21 cellular contexts compared by ENCODE assay signal in genomic region chr11:7515544-7515943, GRCh38. TPM values are rescaled to one million over a fixed set of nuclear protein-coding genes. Genes with fewer than 3 reads are reported as not detected.
DNase-seq lines count a peak whose midpoint lies in the region; ATAC-seq, FAIRE-seq and TF ChIP-seq lines count a peak whose summit lies in the region.
"Had no signal": no experiment of that assay in that cellular context is flagged by ENCODE, and none has a peak within 500 bp of the region (broad histone marks: within the 10 kb centered on the region; RNA-seq: fewer than 3 reads in every experiment).

No MANE protein-coding gene starts in this region.

- peak overlapping the region; percentile 3 for H3K27ac ChIP-seq in HepG2 (ENCODE audit: extremely low read length, insufficient read depth, low read length)
- no peak overlapping the region for H3K27ac ChIP-seq in uterus
- no peak overlapping the region for H3K27ac ChIP-seq in ovary
- H3K27ac ChIP-seq: right atrium auricular region, SK-N-MC had no signal

- ATAC-seq in activated T-cell treated with anti-CD3 and anti-CD28 coated beads, Interleukin-2, amount 50 U/mL, for 4 hours, result no peak
- ATAC-seq in activated B cell treated with CpG ODN at 0.5 μM for 24 hours (ENCODE audit: low read depth), result no peak
- ATAC-seq in HepG2, result no peak
- no peak for ATAC-seq in stimulated activated naive B cell treated with anti-CD40 and anti-IgM and Interleukin-4, amounts not matched to agents 10 μg/mL and 1 μg/mL and 100 μg/mL, for 72 hours (replicated peaks)
- ATAC-seq in GM18511 (IDR thresholded peaks at IDR 0.05; ENCODE audit: unreplicated experiment), result no peak
- ATAC-seq: activated CD8-positive, alpha-beta memory T cell treated with anti-CD3 and anti-CD28 coated beads, Interleukin-2, amount 10 ng/mL, durations not matched to agents 7 days and 5 days; esophagus mucosa had no signal

- H3K4me3 Mint-ChIP-seq in activated T-cell treated with anti-CD3 and anti-CD28 coated beads, Interleukin-2, amount 50 U/mL, for 24 hours, result peak overlapping the region; percentile 2
- no peak overlapping the region for H3K4me3 Mint-ChIP-seq in activated T-cell treated with anti-CD3 and anti-CD28 coated beads, Interleukin-2, amount 50 U/mL, for 4 hours
- peak overlapping the region; percentile 92 for H3K4me3 Mint-ChIP-seq in activated B cell treated with CpG ODN at 0.5 μM for 24 hours
- H3K4me3 Mint-ChIP-seq in stimulated activated naive B cell treated with anti-CD40 and anti-IgM and Interleukin-4, amounts not matched to agents 10 μg/mL and 1 μg/mL and 100 μg/mL, for 72 hours, result peak overlapping the region; percentile 60 to 68

- TF ChIP-seq POLR2A in HepG2 (IDR thresholded peaks at IDR 0.05; ENCODE audit: insufficient read depth in 1 of 2, low read depth in 2 of 2, low read length in 2 of 2) (no peak), uterus (IDR thresholded peaks at IDR 0.05) (no peak), ovary (IDR thresholded peaks at IDR 0.05) (no peak)

- BruUV-seq in HepG2 (replicated peaks; lab: Mats Ljungman, UMichigan), result no TSS peak

- peak overlapping the region; percentile 92 for H3K4me2 ChIP-seq in HepG2 (ENCODE audit: low read depth, low read length)

- H3K9me3 ChIP-seq in HepG2 (ENCODE audit: low read length), result no peaks in the 10 kb centered on the region
- no peaks in the 10 kb centered on the region for H3K9me3 ChIP-seq in uterus
- H3K9me3 ChIP-seq in ovary, result no peaks in the 10 kb centered on the region
- H3K9me3 ChIP-seq: Caco-2, right atrium auricular region had no signal

- H3K4me3 ChIP-seq in HepG2 (replicated peaks in 1 of 3; ENCODE audit: insufficient read depth in 1 of 3, low read depth in 2 of 3, low read length in 3 of 3), result peak overlapping the region in 2 of 3 experiments; percentile 39 to 72; a peak in 4 of 6 replicates
- no peak overlapping the region for H3K4me3 ChIP-seq in uterus
- H3K4me3 ChIP-seq in ovary, result no peak overlapping the region
- H3K4me3 ChIP-seq: right atrium auricular region, SK-N-MC had no signal

- H3K27me3 ChIP-seq in HepG2 (ENCODE audit: control insufficient read depth in 1 of 2, insufficient read depth in 2 of 2, low read length in 2 of 2) (no peaks in the 10 kb centered on the region; a peak in 2 of 5 replicates), uterus (no peaks in the 10 kb centered on the region), ovary (no peaks in the 10 kb centered on the region)
- H3K27me3 ChIP-seq: right atrium auricular region had no signal

- no peak overlapping the region for H2AFZ ChIP-seq in HepG2 (ENCODE audit: low read length)

- no peak for FAIRE-seq in HepG2 (lab: Jason Lieb, UNC)
- FAIRE-seq: colon, H1, kidney had no signal

- TF ChIP-seq RAD21 in HepG2 (CRISPR knock-in tag; IDR thresholded peaks at IDR 0.05), result no peak

- H4K20me1 ChIP-seq in HepG2 (ENCODE audit: insufficient read depth, low read length), result no peaks in the 10 kb centered on the region

- TF ChIP-seq EP300 in HepG2 (IDR thresholded peaks at IDR 0.05; ENCODE audit: low read depth in 2 of 2, low read length in 2 of 2) (no peak), HepG2 (CRISPR knock-in tag; IDR thresholded peaks at IDR 0.05; ENCODE audit: borderline replicate concordance) (no peak), ovary (IDR thresholded peaks at IDR 0.05) (no peak)

- TF ChIP-seq CTCF in activated B cell treated with CpG ODN at 0.5 μM for 24 hours (IDR thresholded peaks at IDR 0.05), result no peak
- TF ChIP-seq CTCF in HepG2 (CRISPR knock-in tag; IDR thresholded peaks at IDR 0.05), result no peak
- TF ChIP-seq CTCF in uterus (IDR thresholded peaks at IDR 0.05), result no peak
- TF ChIP-seq CTCF in ovary (IDR thresholded peaks at IDR 0.05), result no peak

- H3K27ac Mint-ChIP-seq in activated T-cell treated with anti-CD3 and anti-CD28 coated beads, Interleukin-2, amount 50 U/mL, for 24 hours, result no peak overlapping the region
- peak overlapping the region; percentile 74 for H3K27ac Mint-ChIP-seq in activated B cell treated with CpG ODN at 0.5 μM for 24 hours
- H3K27ac Mint-ChIP-seq in stimulated activated naive B cell treated with anti-CD40 and anti-IgM and Interleukin-4, amounts not matched to agents 10 μg/mL and 1 μg/mL and 100 μg/mL, for 72 hours, result peak overlapping the region; percentile 27

- in situ Hi-C loops in HepG2 (cut with HindIII; ENCODE audit: extremely low pct_ligation_motif_present, low pct_unique_long_range_greater_than_20kb), result no loop called here

- peaks cover 4% of the 10 kb centered on the region for H3K27me3 Mint-ChIP-seq in activated T-cell treated with anti-CD3 and anti-CD28 coated beads, Interleukin-2, amount 50 U/mL, for 24 hours
- no peaks in the 10 kb centered on the region for H3K27me3 Mint-ChIP-seq in activated T-cell treated with anti-CD3 and anti-CD28 coated beads, Interleukin-2, amount 50 U/mL, for 4 hours (ENCODE audit: low read depth)
- no peaks in the 10 kb centered on the region for H3K27me3 Mint-ChIP-seq in activated B cell treated with CpG ODN at 0.5 μM for 24 hours
- peaks cover 0 to 5% of the 10 kb centered on the region in 2 donors for H3K27me3 Mint-ChIP-seq in stimulated activated naive B cell treated with anti-CD40 and anti-IgM and Interleukin-4, amounts not matched to agents 10 μg/mL and 1 μg/mL and 100 μg/mL, for 72 hours

- POLR2A ChIA-PET in activated B cell treated with CpG ODN at 0.5 μM for 24 hours (lab: Charles Lee), result interaction anchor here (1.0 to 3.2 kb wide), 5 partner anchors 14 to 150 kb away, joined by 3 to 16 read pairs (median 3); no protein-coding TSS in a partner anchor
- POLR2A ChIA-PET in HepG2 (lab: Yijun Ruan, JAX), result interaction anchor here (0.9 to 3.3 kb wide), 4 partner anchors 10 to 58 kb away, joined by 3 to 22 read pairs (median 4); no protein-coding TSS in a partner anchor

- intact Hi-C loops in activated B cell treated with CpG ODN at 0.5 μM for 24 hours (cut with micrococcal nuclease) (loop anchor here (10.0 kb wide), 3 partner anchors 591 to 1891 kb away; partner anchors contain the start of genes OR2D3, TRIM34 and ZNF215), HepG2 (cut with micrococcal nuclease; ENCODE audit: unreplicated experiment) (no loop called here), uterus (cut with DNase I; ENCODE audit: low total_unique reads) (loop anchor here (10.0 kb wide), 1 partner anchor 149 kb away; no protein-coding TSS in a partner anchor), ovary (cut with DNase I) (no loop called here)

- peaks cover 3% of the 10 kb centered on the region for H3K36me3 Mint-ChIP-seq in activated T-cell treated with anti-CD3 and anti-CD28 coated beads, Interleukin-2, amount 50 U/mL, for 24 hours (ENCODE audit: low read depth)
- H3K36me3 Mint-ChIP-seq in activated T-cell treated with anti-CD3 and anti-CD28 coated beads, Interleukin-2, amount 50 U/mL, for 4 hours (ENCODE audit: insufficient read depth), result no peaks in the 10 kb centered on the region
- peaks cover 9% of the 10 kb centered on the region for H3K36me3 Mint-ChIP-seq in activated B cell treated with CpG ODN at 0.5 μM for 24 hours (ENCODE audit: low read depth)
- peaks cover 9 to 35% of the 10 kb centered on the region in 2 donors for H3K36me3 Mint-ChIP-seq in stimulated activated naive B cell treated with anti-CD40 and anti-IgM and Interleukin-4, amounts not matched to agents 10 μg/mL and 1 μg/mL and 100 μg/mL, for 72 hours

- H3K4me1 Mint-ChIP-seq in activated T-cell treated with anti-CD3 and anti-CD28 coated beads, Interleukin-2, amount 50 U/mL, for 24 hours (ENCODE audit: low read depth), result peaks cover 42% of the 10 kb centered on the region
- peaks cover 52% of the 10 kb centered on the region for H3K4me1 Mint-ChIP-seq in activated T-cell treated with anti-CD3 and anti-CD28 coated beads, Interleukin-2, amount 50 U/mL, for 4 hours (ENCODE audit: low read depth)
- H3K4me1 Mint-ChIP-seq in activated B cell treated with CpG ODN at 0.5 μM for 24 hours, result peaks cover 35% of the 10 kb centered on the region
- peaks cover 53 to 75% of the 10 kb centered on the region in 2 donors for H3K4me1 Mint-ChIP-seq in stimulated activated naive B cell treated with anti-CD40 and anti-IgM and Interleukin-4, amounts not matched to agents 10 μg/mL and 1 μg/mL and 100 μg/mL, for 72 hours

- no peaks in the 10 kb centered on the region for H3K36me3 ChIP-seq in HepG2 (replicated peaks in 1 of 2; ENCODE audit: control insufficient read depth in 1 of 2, insufficient read depth in 2 of 2, low read length in 2 of 2)
- no peaks in the 10 kb centered on the region for H3K36me3 ChIP-seq in uterus
- no peaks in the 10 kb centered on the region for H3K36me3 ChIP-seq in ovary
- H3K36me3 ChIP-seq: right atrium auricular region had no signal

- no peak overlapping the region for H3K9ac ChIP-seq in HepG2 (ENCODE audit: insufficient read depth, low read depth, low read length)

- DNase-seq in activated T-cell treated with anti-CD3 and anti-CD28 coated beads, Interleukin-2, amount 50 U/mL, for 24 hours, result no peak
- no peak for DNase-seq in activated T-cell treated with anti-CD3 and anti-CD28 coated beads, Interleukin-2, amount 50 U/mL, for 4 hours
- DNase-seq in activated B cell treated with CpG ODN at 0.5 μM for 24 hours (no peak), HepG2 (ENCODE audit: low spot score) (peak; percentile 13), uterus (no peak), ovary (no peak)
- no peak for DNase-seq in stimulated activated naive B cell treated with anti-CD40 and anti-IgM and Interleukin-4, amounts not matched to agents 10 μg/mL and 1 μg/mL and 100 μg/mL, for 72 hours
- DNase-seq: activated CD8-positive, alpha-beta memory T cell treated with anti-CD3 and anti-CD28 coated beads, Interleukin-2, amount 10 ng/mL, durations not matched to agents 7 days and 5 days; Caco-2; head of caudate nucleus; kidney; MV-4-11; NCI-H2171 treated with DMSO at 0.1 percent for 48 hours; stimulated activated CD4-positive, alpha-beta T cell treated with anti-CD3 and anti-CD28 coated beads, Interleukin-4, amount 100 ng/mL, for 24 hours had no signal

- H3K4me1 ChIP-seq in HepG2 (ENCODE audit: insufficient read depth, low read length), result peaks cover 53% of the 10 kb centered on the region
- no peaks in the 10 kb centered on the region for H3K4me1 ChIP-seq in uterus
- H3K4me1 ChIP-seq in ovary (ENCODE audit: insufficient read depth), result peaks cover 7% of the 10 kb centered on the region

- CTCF ChIA-PET in activated B cell treated with CpG ODN at 0.5 μM for 24 hours (lab: Charles Lee), result interaction anchor here (0.9 to 3.8 kb wide), 3 partner anchors 80 to 171 kb away, joined by 3 to 23 read pairs (median 4); no protein-coding TSS in a partner anchor
- CTCF ChIA-PET in HepG2 (lab: Yijun Ruan, JAX; ENCODE audit: low intra/inter-chr PET ratio, low total read pairs), result no interaction called here

- H3K9me3 Mint-ChIP-seq in activated T-cell treated with anti-CD3 and anti-CD28 coated beads, Interleukin-2, amount 50 U/mL, for 24 hours, result no peaks in the 10 kb centered on the region
- H3K9me3 Mint-ChIP-seq in activated T-cell treated with anti-CD3 and anti-CD28 coated beads, Interleukin-2, amount 50 U/mL, for 4 hours, result peaks cover 4% of the 10 kb centered on the region
- H3K9me3 Mint-ChIP-seq in activated B cell treated with CpG ODN at 0.5 μM for 24 hours, result peaks cover 4% of the 10 kb centered on the region
- peaks cover 0 to 15% of the 10 kb centered on the region in 2 donors for H3K9me3 Mint-ChIP-seq in stimulated activated naive B cell treated with anti-CD40 and anti-IgM and Interleukin-4, amounts not matched to agents 10 μg/mL and 1 μg/mL and 100 μg/mL, for 72 hours

- H3K79me2 ChIP-seq in HepG2 (ENCODE audit: insufficient read depth, low read length), result peaks cover 2% of the 10 kb centered on the region

RNA-seq across cellular contexts. Expression of gene PPFIBP2, which starts 1.7 kb away (rescaled TPM):
- 1 to 10 TPM; 2.6 to 5.4 (median 3.5) TPM for total RNA-seq in activated T-cell treated with anti-CD3 and anti-CD28 coated beads, Interleukin-2, amount 50 U/mL, for 4 hours
- total RNA-seq in activated B cell treated with CpG ODN at 0.5 μM for 24 hours, result 109 and 112 TPM in 2 replicates
- 15.0 and 15.8 TPM in 2 replicates for total RNA-seq in HepG2 (2016; rRNA removed; fragmentation: Illumina TruSeq; extraction: Trizol)
- 10.1 and 10.8 TPM in 2 replicates for total RNA-seq in HepG2 (2016; cell fraction: cytosol; rRNA removed; fragmentation: Illumina TruSeq; extraction: Trizol; ENCODE audit: low read depth)
- total RNA-seq in HepG2 (2016; cell fraction: insoluble cytoplasmic fraction; rRNA removed; fragmentation: Illumina TruSeq; extraction: Trizol), result 15.1 and 19.3 TPM in 2 replicates
- 9.3 and 12.0 TPM in 2 replicates for total RNA-seq in HepG2 (2016; cell fraction: membrane; rRNA removed; fragmentation: Illumina TruSeq; extraction: Trizol)
- total RNA-seq in HepG2 (2016; cell fraction: nucleus; rRNA removed; fragmentation: Illumina TruSeq; extraction: Trizol), result 22.7 and 24.0 TPM in 2 replicates
- polyA plus RNA-seq in HepG2 (2011; rRNA removed), result 41.6 and 52.5 TPM in 2 replicates
- 21.9 and 27.8 TPM in 2 replicates for polyA plus RNA-seq in HepG2 (2011; cell fraction: cytosol; rRNA removed)
- 94.0 and 96.1 TPM in 2 replicates for polyA plus RNA-seq in HepG2 (2011; cell fraction: nucleus; rRNA removed)
- polyA plus RNA-seq in HepG2 (2012), result 27.5 and 36.7 TPM in 2 replicates
- 2.4 and 2.9 TPM in 2 replicates for polyA plus RNA-seq in HepG2 (2016; cell fraction: cytosol; fragmentation: Illumina TruSeq; extraction: Trizol; ENCODE audit: low read depth)
- polyA plus RNA-seq in HepG2 (2016; cell fraction: insoluble cytoplasmic fraction; fragmentation: Illumina TruSeq; extraction: Trizol; ENCODE audit: low read depth), result 9.9 and 13.6 TPM in 2 replicates
- polyA plus RNA-seq in HepG2 (2016; cell fraction: membrane; fragmentation: Illumina TruSeq; extraction: Trizol; ENCODE audit: low read depth), result 4.7 and 5.9 TPM in 2 replicates
- polyA plus RNA-seq in HepG2 (2016; cell fraction: nucleus; fragmentation: Illumina TruSeq; extraction: Trizol; ENCODE audit: insufficient read depth, low read depth), result 17.2 and 18.8 TPM in 2 replicates
- polyA minus RNA-seq in HepG2 (2011; rRNA and poly(A)+ RNA removed; ENCODE audit: low replicate concordance), result 32.4 and 88.1 TPM in 2 replicates
- polyA minus RNA-seq in HepG2 (2011; cell fraction: cytosol; rRNA and poly(A)+ RNA removed), result 34.5 and 36.9 TPM in 2 replicates
- 174 and 179 TPM in 2 replicates for polyA minus RNA-seq in HepG2 (2011; cell fraction: nucleus; rRNA and poly(A)+ RNA removed)
- total RNA-seq in uterus, result 10 to 100 TPM in 3 of 4 donors, 1 to 10 TPM in 1; 2.1 to 36.2 (median 15.2) TPM
- total RNA-seq in ovary, result 10 to 100 TPM; 18.0 to 32.7 (median 20.7) TPM
- polyA plus RNA-seq in ovary, result 10 to 100 TPM in 1 of 2 donors, 1 to 10 TPM in 1; 9.6 to 36.2 TPM

RNA-seq across cellular contexts. Expression of gene OLFML1, which starts 30.2 kb away (rescaled TPM):
- not detected for total RNA-seq in activated T-cell treated with anti-CD3 and anti-CD28 coated beads, Interleukin-2, amount 50 U/mL, for 4 hours
- total RNA-seq in activated B cell treated with CpG ODN at 0.5 μM for 24 hours (not detected in 2 replicates), HepG2 (2016; rRNA removed; fragmentation: Illumina TruSeq; extraction: Trizol) (0.69 and 0.89 TPM in 2 replicates), uterus (100 to 1,000 TPM in 1 of 4 donors, 10 to 100 TPM in 2, 1 to 10 TPM in 1; 5.0 to 111 (median 23.8) TPM), ovary (10 to 100 TPM; 16.3 to 52.2 (median 38.8) TPM)
- 0.35 and 0.40 TPM in 2 replicates for total RNA-seq in HepG2 (2016; cell fraction: cytosol; rRNA removed; fragmentation: Illumina TruSeq; extraction: Trizol; ENCODE audit: low read depth)
- 0.82 and 0.86 TPM in 2 replicates for total RNA-seq in HepG2 (2016; cell fraction: insoluble cytoplasmic fraction; rRNA removed; fragmentation: Illumina TruSeq; extraction: Trizol)
- 0.34 and 0.40 TPM in 2 replicates for total RNA-seq in HepG2 (2016; cell fraction: membrane; rRNA removed; fragmentation: Illumina TruSeq; extraction: Trizol)
- 1.2 and 1.8 TPM in 2 replicates for total RNA-seq in HepG2 (2016; cell fraction: nucleus; rRNA removed; fragmentation: Illumina TruSeq; extraction: Trizol)
- polyA plus RNA-seq in HepG2 (2011; rRNA removed) (0.71 and 0.90 TPM in 2 replicates), ovary (100 to 1,000 TPM in 1 of 2 donors, 10 to 100 TPM in 1; 32.8 to 114 TPM)
- polyA plus RNA-seq in HepG2 (2011; cell fraction: cytosol; rRNA removed), result 0.81 and 0.97 TPM in 2 replicates
- polyA plus RNA-seq in HepG2 (2011; cell fraction: nucleus; rRNA removed), result 0.11 and 0.23 TPM in 2 replicates
- polyA plus RNA-seq in HepG2 (2012), result 0.67 and 2.1 TPM in 2 replicates
- 0.12 and 0.19 TPM in 2 replicates for polyA plus RNA-seq in HepG2 (2016; cell fraction: cytosol; fragmentation: Illumina TruSeq; extraction: Trizol; ENCODE audit: low read depth)
- polyA plus RNA-seq in HepG2 (2016; cell fraction: insoluble cytoplasmic fraction; fragmentation: Illumina TruSeq; extraction: Trizol; ENCODE audit: low read depth), result 1.1 and 1.3 TPM in 2 replicates
- polyA plus RNA-seq in HepG2 (2016; cell fraction: membrane; fragmentation: Illumina TruSeq; extraction: Trizol; ENCODE audit: low read depth), result 0.26 and 0.30 TPM in 2 replicates
- 1.5 and 2.6 TPM in 2 replicates for polyA plus RNA-seq in HepG2 (2016; cell fraction: nucleus; fragmentation: Illumina TruSeq; extraction: Trizol; ENCODE audit: insufficient read depth, low read depth)
- 1.1 and 4.7 TPM in 2 replicates for polyA minus RNA-seq in HepG2 (2011; rRNA and poly(A)+ RNA removed; ENCODE audit: low replicate concordance)
- polyA minus RNA-seq in HepG2 (2011; cell fraction: cytosol; rRNA and poly(A)+ RNA removed), result 0.30 and 0.88 TPM in 2 replicates
- polyA minus RNA-seq in HepG2 (2011; cell fraction: nucleus; rRNA and poly(A)+ RNA removed), result 0.64 and 0.75 TPM in 2 replicates
- total RNA-seq: A172; activated CD8-positive, alpha-beta memory T cell treated with anti-CD3 and anti-CD28 coated beads, Interleukin-2, amount 10 ng/mL, durations not matched to agents 7 days and 5 days had no signal
- polyA plus RNA-seq: H1 had no signal

Comparison
In these comparisons a context has a peak if more than half of its experiments do, and no peak if none do; other contexts are left out.
1. H3K4me3 ChIP-seq: peak in HepG2 (2 of 3); none in uterus (0 of 2) and ovary (single experiment).
2. intact Hi-C loops: an anchor here in activated B cell treated with CpG ODN at 0.5 μM for 24 hours (10.0 kb wide) and uterus (10.0 kb wide); none called in HepG2 and ovary.